In the genomic region with DNA sequence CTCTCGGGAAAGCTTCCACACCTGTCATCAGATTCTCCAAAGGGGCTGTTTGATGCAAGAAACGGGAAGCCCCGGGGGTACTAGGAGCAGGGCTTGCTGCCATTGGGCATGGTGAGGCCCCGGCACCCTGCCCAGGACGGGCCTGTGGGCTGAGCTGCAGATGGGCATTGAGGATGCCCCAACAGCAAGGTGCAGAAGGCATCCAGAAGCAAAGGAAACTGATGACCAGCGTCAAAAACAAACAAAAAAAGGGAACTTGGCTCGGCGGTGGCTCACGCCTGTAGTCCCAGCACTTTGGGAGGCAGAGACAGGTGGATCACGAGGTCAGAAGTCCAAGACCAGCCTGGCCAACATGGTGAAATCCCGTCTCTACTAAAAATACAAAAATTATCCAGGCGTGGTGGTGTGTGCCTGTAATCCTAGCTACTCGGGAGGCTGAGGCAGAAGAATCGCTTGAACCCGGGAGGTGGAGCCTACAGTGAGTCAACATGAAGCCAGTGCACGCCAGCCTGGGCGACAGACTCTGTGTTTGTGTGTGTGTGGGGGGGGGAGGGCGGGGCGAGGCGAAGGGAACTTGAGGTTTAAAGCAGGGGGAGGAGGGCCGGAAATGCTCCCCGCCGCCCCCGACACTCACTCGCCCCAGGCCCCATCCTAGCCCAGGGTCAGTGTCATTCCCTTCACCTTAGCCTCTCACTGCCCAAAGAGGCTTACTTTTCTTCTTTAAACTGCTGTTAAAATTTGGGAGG, we compare ENCODE assay signal across 8 cellular contexts. TPM values are rescaled to one million over a fixed set of nuclear protein-coding genes. Genes with fewer than 3 reads are reported as not detected.
DNase-seq lines count a peak whose midpoint lies in the region; ATAC-seq, FAIRE-seq and TF ChIP-seq lines count a peak whose summit lies in the region.

No MANE protein-coding gene starts in this region.

- no peaks in the 10 kb centered on the region for H3K9me3 ChIP-seq in HUES6 (ENCODE audit: control insufficient read depth, insufficient read depth, low read depth, low read length)

- peaks cover 45% of the 10 kb centered on the region for H3K36me3 Mint-ChIP-seq in activated CD4-positive, alpha-beta T cell treated with anti-CD3 and anti-CD28 coated beads, Interleukin-2, amount 10 ng/mL, durations not matched to agents 24 days and 14 days (ENCODE audit: low read depth)
- H3K36me3 Mint-ChIP-seq in progenitor cell of endocrine pancreas (ENCODE audit: insufficient read depth), result peaks cover 6% of the 10 kb centered on the region

- no peaks in the 10 kb centered on the region for H3K27me3 ChIP-seq in HUES6 (ENCODE audit: control insufficient read depth, insufficient read depth, low read length)

- H3K4me1 ChIP-seq in HUES6 (ENCODE audit: control insufficient read depth, insufficient read depth, low read length), result peaks cover 39% of the 10 kb centered on the region

- peak; percentile 92 for DNase-seq in activated CD4-positive, alpha-beta T cell treated with anti-CD3 and anti-CD28 coated beads, Interleukin-2, amount 10 ng/mL, durations not matched to agents 24 days and 14 days
- peak; percentile 53 for DNase-seq in effector CD8-positive, alpha-beta T cell (lab: John Stamatoyannopoulos, UW)
- DNase-seq in progenitor cell of endocrine pancreas (ENCODE audit: low spot score, unreplicated experiment), result no peak
- DNase-seq in frontal cortex (ENCODE audit: low spot score in 2 of 2), result no peak
- DNase-seq in NCI-H128 (lab: John Stamatoyannopoulos, UW; ENCODE audit: unreplicated experiment), result no peak
- no peak for DNase-seq in posterior vena cava (ENCODE audit: low spot score)

- H3K36me3 ChIP-seq in HUES6 (ENCODE audit: control insufficient read depth, insufficient read depth, low read length), result peaks cover 37% of the 10 kb centered on the region

- H3K9me3 Mint-ChIP-seq in activated CD4-positive, alpha-beta T cell treated with anti-CD3 and anti-CD28 coated beads, Interleukin-2, amount 10 ng/mL, durations not matched to agents 24 days and 14 days, result no peaks in the 10 kb centered on the region
- H3K9me3 Mint-ChIP-seq in progenitor cell of endocrine pancreas (ENCODE audit: low read depth), result no peaks in the 10 kb centered on the region

- ATAC-seq in GM18868 (IDR thresholded peaks at IDR 0.05; ENCODE audit: unreplicated experiment), result no peak

- H3K27me3 Mint-ChIP-seq in activated CD4-positive, alpha-beta T cell treated with anti-CD3 and anti-CD28 coated beads, Interleukin-2, amount 10 ng/mL, durations not matched to agents 24 days and 14 days, result no peaks in the 10 kb centered on the region
- H3K27me3 Mint-ChIP-seq in progenitor cell of endocrine pancreas, result no peaks in the 10 kb centered on the region

- peak overlapping the region; percentile 97 for H3K27ac Mint-ChIP-seq in activated CD4-positive, alpha-beta T cell treated with anti-CD3 and anti-CD28 coated beads, Interleukin-2, amount 10 ng/mL, durations not matched to agents 24 days and 14 days
- H3K27ac Mint-ChIP-seq in progenitor cell of endocrine pancreas, result peak overlapping the region; percentile 41

- peak overlapping the region; percentile 88 for H3K9ac ChIP-seq in HUES6 (ENCODE audit: low read length)

- no peak overlapping the region for H3K27ac ChIP-seq in HUES6 (ENCODE audit: low read depth, low read length)

- peak overlapping the region; percentile 92 for H3K4me3 Mint-ChIP-seq in activated CD4-positive, alpha-beta T cell treated with anti-CD3 and anti-CD28 coated beads, Interleukin-2, amount 10 ng/mL, durations not matched to agents 24 days and 14 days
- peak overlapping the region; percentile 65 for H3K4me3 Mint-ChIP-seq in progenitor cell of endocrine pancreas (ENCODE audit: low read depth)

- intact Hi-C loops in activated CD4-positive, alpha-beta T cell treated with anti-CD3 and anti-CD28 coated beads, Interleukin-2, amount 10 ng/mL, durations not matched to agents 24 days and 14 days (cut with micrococcal nuclease), result loop anchor here (1.0 kb wide), 2 partner anchors 40 to 72 kb away; a partner anchor contains a TSS
- intact Hi-C loops in posterior vena cava (cut with DNase I), result loop anchor here in 1 of 2 donors (10.0 kb wide), 1 partner anchor 63 kb away; no protein-coding TSS in a partner anchor

- H3K4me1 Mint-ChIP-seq in activated CD4-positive, alpha-beta T cell treated with anti-CD3 and anti-CD28 coated beads, Interleukin-2, amount 10 ng/mL, durations not matched to agents 24 days and 14 days, result peaks cover 59% of the 10 kb centered on the region
- peaks cover 11% of the 10 kb centered on the region for H3K4me1 Mint-ChIP-seq in progenitor cell of endocrine pancreas (ENCODE audit: low read depth)

- no peak for FAIRE-seq in frontal cortex (lab: Jason Lieb, UNC)

- peak overlapping the region; percentile 70 for H3K4me3 ChIP-seq in HUES6 (ENCODE audit: low read depth, low read length)

- TF ChIP-seq CTCF in progenitor cell of endocrine pancreas (IDR thresholded peaks at IDR 0.05; ENCODE audit: unreplicated experiment), result no peak

RNA-seq across cellular contexts. Expression of a gene that starts 1.7 kb away (rescaled TPM):
- 202 and 204 TPM in 2 replicates for total RNA-seq in activated CD4-positive, alpha-beta T cell treated with anti-CD3 and anti-CD28 coated beads, Interleukin-2, amount 10 ng/mL, durations not matched to agents 24 days and 14 days
- 109 and 113 TPM in 2 replicates for total RNA-seq in progenitor cell of endocrine pancreas
- 19.2 TPM for total RNA-seq in frontal cortex
- total RNA-seq in posterior vena cava, result 10 to 100 TPM in 1 of 2 donors, 1 to 10 TPM in 1; 9.6 to 13.0 TPM

RNA-seq across cellular contexts. Expression of a gene that starts 39.9 kb away (rescaled TPM):
- 50.4 and 54.6 TPM in 2 replicates for total RNA-seq in activated CD4-positive, alpha-beta T cell treated with anti-CD3 and anti-CD28 coated beads, Interleukin-2, amount 10 ng/mL, durations not matched to agents 24 days and 14 days
- 49.7 and 52.0 TPM in 2 replicates for total RNA-seq in progenitor cell of endocrine pancreas
- total RNA-seq in frontal cortex, result 19.6 TPM
- 10 to 100 TPM; 27.5 to 30.8 TPM for total RNA-seq in posterior vena cava

Comparison
In these comparisons a context has a peak if more than half of its experiments do, and no peak if none do; other contexts are left out.
1. DNase-seq: peak in activated CD4-positive, alpha-beta T cell treated with anti-CD3 and anti-CD28 coated beads, Interleukin-2, amount 10 ng/mL, durations not matched to agents 24 days and 14 days (single experiment) and effector CD8-positive, alpha-beta T cell (single experiment); none in progenitor cell of endocrine pancreas (single experiment), frontal cortex (0 of 2), NCI-H128 (single experiment) and posterior vena cava (single experiment).